ENCODE assay signal across 17 cellular contexts in genomic region chr6:120945905-120946594, GRCh38.
DNase-seq lines count a peak whose midpoint lies in the region; ATAC-seq and TF ChIP-seq lines count a peak whose summit lies in the region.
"Had no signal": no experiment of that assay in that cellular context is flagged by ENCODE, and none has a peak within 500 bp of the region (broad histone marks: within the 10 kb centered on the region; RNA-seq: fewer than 3 reads in every experiment).

No MANE protein-coding gene starts in this region.

- intact Hi-C loops in activated CD4-positive, alpha-beta T cell treated with anti-CD3 and anti-CD28 coated beads for 36 hours (cut with DNase I, micrococcal nuclease) = no loop called here

- CTCF ChIA-PET in activated CD4-positive, alpha-beta T cell treated with anti-CD3 and anti-CD28 coated beads for 36 hours (lab: Charles Lee) = no interaction called here

- peak; percentile 88 for ATAC-seq in GM18505 (IDR thresholded peaks at IDR 0.05; ENCODE audit: unreplicated experiment)
- peak; percentile 51 for ATAC-seq in GM19438 (IDR thresholded peaks at IDR 0.05; ENCODE audit: low read depth, unreplicated experiment)
- peak; percentile 62 for ATAC-seq in HG02763 (IDR thresholded peaks at IDR 0.05; ENCODE audit: unreplicated experiment)
- ATAC-seq in HG03378 (IDR thresholded peaks at IDR 0.05; ENCODE audit: unreplicated experiment) = peak; percentile 83
- no peak for ATAC-seq in activated CD4-positive, alpha-beta T cell treated with anti-CD3 and anti-CD28 coated beads for 36 hours
- ATAC-seq: WTC11 had no signal

- no peak for TF ChIP-seq POLR2A in GM18505 (IDR thresholded peaks at IDR 0.05; ENCODE audit: borderline replicate concordance, extremely low read depth, insufficient read depth, insufficient read length)

- H3K4me1 Mint-ChIP-seq in activated CD4-positive, alpha-beta T cell treated with anti-CD3 and anti-CD28 coated beads for 36 hours = no peaks in the 10 kb centered on the region
- H3K4me1 Mint-ChIP-seq: CD8-positive, alpha-beta memory T cell; WTC11 had no signal

- POLR2A ChIA-PET in activated CD4-positive, alpha-beta T cell treated with anti-CD3 and anti-CD28 coated beads for 36 hours (lab: Charles Lee) = no interaction called here

- DNase-seq in NCI-H2171 (lab: John Stamatoyannopoulos, UW) (no peak), NCI-H1694 (lab: John Stamatoyannopoulos, UW) (no peak), occipital lobe (lab: John Stamatoyannopoulos, UW) (no peak)
- no peak for DNase-seq in activated CD4-positive, alpha-beta T cell treated with anti-CD3 and anti-CD28 coated beads for 36 hours
- DNase-seq: activated naive CD4-positive, alpha-beta T cell; brain microvascular endothelial cell; CD8-positive, alpha-beta memory T cell; left ventricle myocardium inferior; NCI-H1417; NCI-H524; SW 1271 had no signal

- H3K27ac Mint-ChIP-seq in activated CD4-positive, alpha-beta T cell treated with anti-CD3 and anti-CD28 coated beads for 36 hours = no peak overlapping the region
- H3K27ac Mint-ChIP-seq: CD8-positive, alpha-beta memory T cell; progenitor cell of endocrine pancreas; WTC11 had no signal

- no peaks in the 10 kb centered on the region for H3K9me3 Mint-ChIP-seq in activated CD4-positive, alpha-beta T cell treated with anti-CD3 and anti-CD28 coated beads for 36 hours (ENCODE audit: low read depth)
- H3K9me3 Mint-ChIP-seq: WTC11 had no signal

- no peak overlapping the region for H3K4me3 Mint-ChIP-seq in activated CD4-positive, alpha-beta T cell treated with anti-CD3 and anti-CD28 coated beads for 36 hours
- H3K4me3 Mint-ChIP-seq: CD8-positive, alpha-beta memory T cell; WTC11 had no signal

- H3K27me3 Mint-ChIP-seq in activated CD4-positive, alpha-beta T cell treated with anti-CD3 and anti-CD28 coated beads for 36 hours = no peaks in the 10 kb centered on the region
- H3K27me3 Mint-ChIP-seq: CD8-positive, alpha-beta memory T cell; progenitor cell of endocrine pancreas had no signal

- H3K36me3 Mint-ChIP-seq in activated CD4-positive, alpha-beta T cell treated with anti-CD3 and anti-CD28 coated beads for 36 hours (ENCODE audit: low read depth) = no peaks in the 10 kb centered on the region
- H3K36me3 Mint-ChIP-seq: CD8-positive, alpha-beta memory T cell; WTC11 had no signal
